In genomic region chr2:232700154-232700553, GRCh38 we compare ENCODE assay signal across 16 cellular contexts. TPM values are rescaled to one million over a fixed set of nuclear protein-coding genes. Genes with fewer than 3 reads are reported as not detected.
DNase-seq lines count a peak whose midpoint lies in the region; ATAC-seq, FAIRE-seq and TF ChIP-seq lines count a peak whose summit lies in the region.
"Had no signal": no experiment of that assay in that cellular context is flagged by ENCODE, and none has a peak within 500 bp of the region (broad histone marks: within the 10 kb centered on the region; RNA-seq: fewer than 3 reads in every experiment).

No MANE protein-coding gene starts in this region.

- H2AFZ ChIP-seq in HepG2 (ENCODE audit: low read length), result no peak overlapping the region
- no peak overlapping the region for H2AFZ ChIP-seq in hepatocyte

- H3K27me3 ChIP-seq in HepG2 (ENCODE audit: control insufficient read depth in 1 of 2, insufficient read depth in 2 of 2, low read length in 2 of 2), result no peaks in the 10 kb centered on the region; a peak in 1 of 5 replicates
- no peaks in the 10 kb centered on the region for H3K27me3 ChIP-seq in right lobe of liver
- no peaks in the 10 kb centered on the region for H3K27me3 ChIP-seq in hepatocyte

- H4K20me1 ChIP-seq in HepG2 (ENCODE audit: insufficient read depth, low read length), result peaks cover 22% of the 10 kb centered on the region
- H4K20me1 ChIP-seq in hepatocyte (ENCODE audit: insufficient read depth, poor library complexity, severe bottlenecking), result peaks cover 59% of the 10 kb centered on the region

- no peaks in the 10 kb centered on the region for H3K9me2 ChIP-seq in hepatocyte (replicated peaks; ENCODE audit: insufficient read depth)

- CTCF ChIA-PET in HepG2 (lab: Yijun Ruan, JAX; ENCODE audit: low intra/inter-chr PET ratio, low total read pairs), result no interaction called here
- CTCF ChIA-PET in T-cell (lab: Charles Lee), result interaction anchor here in 1 of 2 donors (0.6 kb wide), 1 partner anchor 133 kb away, joined by 3 read pairs; no protein-coding TSS in a partner anchor

- H3K36me3 ChIP-seq in HepG2 (replicated peaks in 1 of 2; ENCODE audit: control insufficient read depth in 1 of 2, insufficient read depth in 2 of 2, low read length in 2 of 2) (peaks cover 4 to 18% of the 10 kb centered on the region in 2 experiments), right lobe of liver (peaks cover 0 to 7% (median 0%) of the 10 kb centered on the region in 4 donors), hepatocyte (replicated peaks; ENCODE audit: insufficient read depth, low read depth) (no peaks in the 10 kb centered on the region)

- H3K4me1 Mint-ChIP-seq in T-cell, result peaks cover 44 to 60% (median 50%) of the 10 kb centered on the region in 3 donors
- H3K4me1 Mint-ChIP-seq in stimulated activated naive CD8-positive, alpha-beta T cell treated with anti-CD3 and anti-CD28 coated beads, Interleukin-15, amount 100 ng/mL, for 72 hours, result peaks cover 39% of the 10 kb centered on the region

- peak overlapping the region; percentile 91 for H3K4me2 ChIP-seq in HepG2 (ENCODE audit: low read depth, low read length)
- peak overlapping the region; percentile 89 for H3K4me2 ChIP-seq in hepatocyte

- TF ChIP-seq RAD21 in HepG2 (CRISPR knock-in tag; IDR thresholded peaks at IDR 0.05), result no peak

- intact Hi-C loops in HepG2 (cut with micrococcal nuclease; ENCODE audit: unreplicated experiment) (no loop called here), right lobe of liver (cut with DNase I) (no loop called here)

- no peak for FAIRE-seq in HepG2 (lab: Jason Lieb, UNC)

- H3K4me3 ChIP-seq in HepG2 (replicated peaks in 1 of 3; ENCODE audit: insufficient read depth in 1 of 3, low read depth in 2 of 3, low read length in 3 of 3) (peak overlapping the region in 1 of 3 experiments; percentile 92; a peak in 2 of 6 replicates), right lobe of liver (no peak overlapping the region), hepatocyte (no peak overlapping the region)

- H3K4me3 Mint-ChIP-seq in T-cell, result peak overlapping the region in 2 of 3 donors; percentile 46 to 93
- H3K4me3 Mint-ChIP-seq in stimulated activated naive CD8-positive, alpha-beta T cell treated with anti-CD3 and anti-CD28 coated beads, Interleukin-15, amount 100 ng/mL, for 72 hours, result peak overlapping the region; percentile 6 to 36

- peak overlapping the region in 1 of 2 donors; percentile 39 for H3K27ac Mint-ChIP-seq in T-cell
- H3K27ac Mint-ChIP-seq in stimulated activated naive CD8-positive, alpha-beta T cell treated with anti-CD3 and anti-CD28 coated beads, Interleukin-15, amount 100 ng/mL, for 72 hours, result no peak overlapping the region
- H3K27ac Mint-ChIP-seq: stimulated activated naive B cell treated with anti-CD40 and anti-IgM and Interleukin-4, amounts not matched to agents 10 μg/mL and 1 μg/mL and 100 μg/mL, for 72 hours had no signal

- H3K9me3 ChIP-seq in HepG2 (ENCODE audit: low read length) (no peaks in the 10 kb centered on the region), right lobe of liver (no peaks in the 10 kb centered on the region), hepatocyte (ENCODE audit: low read depth) (no peaks in the 10 kb centered on the region)

- no peaks in the 10 kb centered on the region for H3K27me3 Mint-ChIP-seq in T-cell
- no peaks in the 10 kb centered on the region for H3K27me3 Mint-ChIP-seq in stimulated activated naive CD8-positive, alpha-beta T cell treated with anti-CD3 and anti-CD28 coated beads, Interleukin-15, amount 100 ng/mL, for 72 hours
- H3K27me3 Mint-ChIP-seq: stimulated activated naive B cell treated with anti-CD40 and anti-IgM and Interleukin-4, amounts not matched to agents 10 μg/mL and 1 μg/mL and 100 μg/mL, for 72 hours had no signal

- H3K79me2 ChIP-seq in HepG2 (ENCODE audit: insufficient read depth, low read length) (peaks cover 73% of the 10 kb centered on the region), hepatocyte (peaks cover 75% of the 10 kb centered on the region)

- TF ChIP-seq CTCF in HepG2 (CRISPR knock-in tag; IDR thresholded peaks at IDR 0.05) (no peak), right lobe of liver (IDR thresholded peaks at IDR 0.05) (no peak), hepatocyte (IDR thresholded peaks at IDR 0.05; ENCODE audit: poor library complexity) (no peak)

- in situ Hi-C loops in HepG2 (cut with HindIII; ENCODE audit: extremely low pct_ligation_motif_present, low pct_unique_long_range_greater_than_20kb) (no loop called here), KBM-7 (cut with MboI; ENCODE audit: low pct_unique_long_range_greater_than_20kb, low sequenced_read_pairs) (no loop called here)

- no peak overlapping the region for H3K9ac ChIP-seq in HepG2 (ENCODE audit: insufficient read depth, low read depth, low read length)

- peaks cover 0 to 3% (median 3%) of the 10 kb centered on the region in 3 donors for H3K9me3 Mint-ChIP-seq in T-cell
- peaks cover 0 to 6% of the 10 kb centered on the region in 2 donors for H3K9me3 Mint-ChIP-seq in stimulated activated naive CD8-positive, alpha-beta T cell treated with anti-CD3 and anti-CD28 coated beads, Interleukin-15, amount 100 ng/mL, for 72 hours

- DNase-seq in HepG2 (ENCODE audit: low spot score) (no peak), right lobe of liver (no peak), T-cell (no peak), hepatocyte (ENCODE audit: low spot score) (no peak), KBM-7 (no peak), NCI-H2196 (lab: John Stamatoyannopoulos, UW; ENCODE audit: unreplicated experiment) (no peak), NCI-H526 treated with DMSO at 0.1 percent for 48 hours (lab: John Stamatoyannopoulos, UW) (no peak)
- no peak for DNase-seq in stimulated activated naive CD8-positive, alpha-beta T cell treated with anti-CD3 and anti-CD28 coated beads, Interleukin-15, amount 100 ng/mL, for 72 hours
- DNase-seq: foreskin fibroblast; GDM1; KG1; NCI-H1694 treated with DMSO at 0.1 percent for 48 hours; NCI-H748 treated with DMSO at 0.1 percent for 48 hours; Right ventricle myocardium superior; stimulated activated CD4-positive, alpha-beta T cell treated with anti-CD3 and anti-CD28 coated beads, Interleukin-4, amount 100 ng/mL, for 4 hours; stimulated activated naive B cell treated with anti-CD40 and anti-IgM and Interleukin-4, amounts not matched to agents 10 μg/mL and 1 μg/mL and 100 μg/mL, for 72 hours had no signal

- H3K27ac ChIP-seq in HepG2 (ENCODE audit: extremely low read length, insufficient read depth, low read length) (no peak overlapping the region), right lobe of liver (no peak overlapping the region), hepatocyte (no peak overlapping the region)

- TF ChIP-seq EP300 in HepG2 (IDR thresholded peaks at IDR 0.05; ENCODE audit: low read depth in 2 of 2, low read length in 2 of 2) (no peak), HepG2 (CRISPR knock-in tag; IDR thresholded peaks at IDR 0.05; ENCODE audit: borderline replicate concordance) (no peak)

- WGBS in HepG2 (ENCODE audit: low lambda C conversion rate), result 87% methylated on average over 1 of the region's 1 CpG
- 69% methylated on average over 1 of the region's 1 CpG for WGBS in right lobe of liver (ENCODE audit: insufficient coverage, low coverage, low lambda C conversion rate, missing lambda C conversion rate)
- 93% methylated on average over 1 of the region's 1 CpG for WGBS in hepatocyte (ENCODE audit: low lambda C conversion rate, missing lambda C conversion rate)

- BruUV-seq in HepG2 (replicated peaks; lab: Mats Ljungman, UMichigan), result no TSS peak

- peaks cover 33% of the 10 kb centered on the region for H3K36me3 Mint-ChIP-seq in T-cell

- peaks cover 54% of the 10 kb centered on the region for H3K4me1 ChIP-seq in HepG2 (ENCODE audit: insufficient read depth, low read length)
- peaks cover 0 to 46% (median 11%) of the 10 kb centered on the region in 4 donors for H3K4me1 ChIP-seq in right lobe of liver
- H3K4me1 ChIP-seq in hepatocyte (ENCODE audit: insufficient read depth), result peaks cover 18% of the 10 kb centered on the region

- POLR2A ChIA-PET in HepG2 (lab: Yijun Ruan, JAX), result no interaction called here
- POLR2A ChIA-PET in T-cell (lab: Charles Lee), result no interaction called here

- ATAC-seq in HepG2, result no peak
- no peak for ATAC-seq in right lobe of liver
- no peak for ATAC-seq in T-cell (replicated peaks in 1 of 4)
- no peak for ATAC-seq in stimulated activated naive CD8-positive, alpha-beta T cell treated with anti-CD3 and anti-CD28 coated beads, Interleukin-15, amount 100 ng/mL, for 72 hours
- ATAC-seq: stimulated activated naive B cell treated with anti-CD40 and anti-IgM and Interleukin-4, amounts not matched to agents 10 μg/mL and 1 μg/mL and 100 μg/mL, for 72 hours had no signal

- TF ChIP-seq POLR2A in HepG2 (IDR thresholded peaks at IDR 0.05; ENCODE audit: insufficient read depth in 1 of 2, low read depth in 2 of 2, low read length in 2 of 2) (no peak), right lobe of liver (IDR thresholded peaks at IDR 0.05) (no peak)

TF ChIP-seq in HepG2, 621 proteins besides CTCF, POLR2A, EP300 and RAD21 (continues in another document):
- TF ChIP-seq KDM6A (CRISPR knock-in tag; IDR thresholded peaks at IDR 0.05; ENCODE audit: low read depth), result no peak
- no peak for TF ChIP-seq KAT8 (CRISPR knock-in tag; IDR thresholded peaks at IDR 0.05)

RNA-seq across cellular contexts. Expression of gene GIGYF2, which starts 3.0 kb away (rescaled TPM):
- 73.5 and 83.4 TPM in 2 replicates for total RNA-seq in HepG2 (2016; rRNA removed; fragmentation: Illumina TruSeq; extraction: Trizol)
- total RNA-seq in HepG2 (2016; cell fraction: cytosol; rRNA removed; fragmentation: Illumina TruSeq; extraction: Trizol; ENCODE audit: low read depth), result 34.4 and 34.5 TPM in 2 replicates
- 72.3 and 75.5 TPM in 2 replicates for total RNA-seq in HepG2 (2016; cell fraction: insoluble cytoplasmic fraction; rRNA removed; fragmentation: Illumina TruSeq; extraction: Trizol)
- 24.9 and 27.3 TPM in 2 replicates for total RNA-seq in HepG2 (2016; cell fraction: membrane; rRNA removed; fragmentation: Illumina TruSeq; extraction: Trizol)
- total RNA-seq in HepG2 (2016; cell fraction: nucleus; rRNA removed; fragmentation: Illumina TruSeq; extraction: Trizol), result 93.6 and 113 TPM in 2 replicates
- 44.9 and 46.1 TPM in 2 replicates for polyA plus RNA-seq in HepG2 (2011; rRNA removed)
- 22.8 and 25.1 TPM in 2 replicates for polyA plus RNA-seq in HepG2 (2011; cell fraction: cytosol; rRNA removed)
- 37.1 and 43.8 TPM in 2 replicates for polyA plus RNA-seq in HepG2 (2011; cell fraction: nucleus; rRNA removed)
- polyA plus RNA-seq in HepG2 (2012), result 36.2 and 40.6 TPM in 2 replicates
- 2.8 and 3.0 TPM in 2 replicates for polyA plus RNA-seq in HepG2 (2016; cell fraction: cytosol; fragmentation: Illumina TruSeq; extraction: Trizol; ENCODE audit: low read depth)
- polyA plus RNA-seq in HepG2 (2016; cell fraction: insoluble cytoplasmic fraction; fragmentation: Illumina TruSeq; extraction: Trizol; ENCODE audit: low read depth), result 44.7 and 47.1 TPM in 2 replicates
- 6.3 and 7.6 TPM in 2 replicates for polyA plus RNA-seq in HepG2 (2016; cell fraction: membrane; fragmentation: Illumina TruSeq; extraction: Trizol; ENCODE audit: low read depth)
- 52.0 and 58.6 TPM in 2 replicates for polyA plus RNA-seq in HepG2 (2016; cell fraction: nucleus; fragmentation: Illumina TruSeq; extraction: Trizol; ENCODE audit: insufficient read depth, low read depth)
- 65.1 and 75.2 TPM in 2 replicates for polyA minus RNA-seq in HepG2 (2011; rRNA and poly(A)+ RNA removed; ENCODE audit: low replicate concordance)
- polyA minus RNA-seq in HepG2 (2011; cell fraction: cytosol; rRNA and poly(A)+ RNA removed), result 48.0 and 50.2 TPM in 2 replicates
- polyA minus RNA-seq in HepG2 (2011; cell fraction: nucleus; rRNA and poly(A)+ RNA removed), result 177 and 187 TPM in 2 replicates
- total RNA-seq in right lobe of liver, result 10 to 100 TPM; 25.7 to 35.0 (median 32.6) TPM
- 10 to 100 TPM; 57.8 to 76.8 (median 68.7) TPM for total RNA-seq in T-cell
- total RNA-seq in hepatocyte, result 63.6 and 69.4 TPM in 2 replicates
- polyA plus RNA-seq in hepatocyte, result 28.3 and 29.8 TPM in 2 replicates
